9 cellular contexts compared by ENCODE assay signal in the genomic region with DNA sequence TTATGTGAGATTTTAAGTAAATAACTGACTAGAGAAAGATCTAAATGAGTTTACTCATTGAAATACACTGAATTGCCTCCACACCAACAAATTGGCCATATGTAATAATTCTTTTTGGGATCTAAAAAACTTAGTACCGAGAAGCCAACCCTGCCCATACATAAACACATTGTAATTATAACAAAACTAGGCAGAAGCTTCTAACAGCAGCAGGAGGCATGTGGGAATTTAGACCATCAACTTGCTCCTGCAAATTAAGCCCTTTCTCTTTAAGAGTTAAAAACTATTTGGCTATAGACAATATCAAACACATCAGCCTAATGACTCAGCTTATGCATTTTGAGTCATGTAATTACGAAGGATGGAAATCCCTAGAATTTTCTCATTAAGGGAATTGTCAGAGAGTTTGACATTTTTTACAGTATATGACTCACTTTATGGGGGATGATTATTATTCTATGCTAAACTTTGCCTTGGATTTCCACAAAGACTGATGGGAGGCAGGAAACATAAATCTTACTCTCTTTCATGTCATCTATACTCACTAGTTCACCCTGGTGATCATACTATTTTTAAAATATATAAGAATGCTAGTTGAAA. TPM values are rescaled to one million over a fixed set of nuclear protein-coding genes. Genes with fewer than 3 reads are reported as not detected.
DNase-seq lines count a peak whose midpoint lies in the region; ATAC-seq, FAIRE-seq and TF ChIP-seq lines count a peak whose summit lies in the region.
"Had no signal": no experiment of that assay in that cellular context is flagged by ENCODE, and none has a peak within 500 bp of the region (broad histone marks: within the 10 kb centered on the region; RNA-seq: fewer than 3 reads in every experiment).

No MANE protein-coding gene starts in this region.

- DNase-seq in COLO829 (ENCODE audit: low spot score) (peak; percentile 48), NCI-H226 (peak; percentile 82), bronchial epithelial cell (ENCODE audit: low read depth) (peak; percentile 94), non-pigmented ciliary epithelial cell (ENCODE audit: low read depth) (peak; percentile 49), HT-29 (ENCODE audit: low spot score) (no peak), NCI-H1694 treated with DMSO at 0.1 percent for 48 hours (lab: John Stamatoyannopoulos, UW) (no peak)
- DNase-seq: NCI-H524 treated with DMSO at 0.1 percent for 48 hours had no signal

- H3K4me3 ChIP-seq in bronchial epithelial cell (ENCODE audit: low read depth, low read length): no peak overlapping the region

- no peak for FAIRE-seq in bronchial epithelial cell (lab: Jason Lieb, UNC)

- no peaks in the 10 kb centered on the region for H3K36me3 ChIP-seq in bronchial epithelial cell (ENCODE audit: control insufficient read depth, insufficient read depth, low read length)

- no peaks in the 10 kb centered on the region for H3K27me3 ChIP-seq in bronchial epithelial cell (ENCODE audit: control insufficient read depth, insufficient read depth, low read length)

- TF ChIP-seq CTCF in bronchial epithelial cell (IDR thresholded peaks at IDR 0.05; ENCODE audit: insufficient read depth, low read length, severe bottlenecking): no peak

- ATAC-seq in GM21619 (IDR thresholded peaks at IDR 0.05; ENCODE audit: unreplicated experiment): no peak
- no peak for ATAC-seq in HG02981 (IDR thresholded peaks at IDR 0.05; ENCODE audit: unreplicated experiment)

RNA-seq across cellular contexts. Expression of a gene that starts 1.0 kb away (rescaled TPM):
- total RNA-seq in bronchial epithelial cell: 0.26 TPM in 1 of 2 replicates, not detected in the other
- not detected in 2 replicates for total RNA-seq in HT-29 (2014; rRNA removed; shearing (Covaris generic))

Comparison
In these comparisons a context has a peak if more than half of its experiments do, and no peak if none do; other contexts are left out.
1. DNase-seq: peak in COLO829 (single experiment), NCI-H226 (single experiment), bronchial epithelial cell (single experiment) and non-pigmented ciliary epithelial cell (single experiment); none in HT-29 (single experiment) and NCI-H1694 treated with DMSO at 0.1 percent for 48 hours (single experiment).